In genomic region chr9:104941597-104941996, GRCh38 we compare ENCODE assay signal across 17 cellular contexts.
"Had no signal": no experiment of that assay in that cellular context is flagged by ENCODE, and none has a peak within 500 bp of the region (broad histone marks: within the 10 kb centered on the region; RNA-seq: fewer than 3 reads in every experiment).

No MANE protein-coding gene starts in this region.

- H3K36me3 Mint-ChIP-seq: immature natural killer cell; naive thymus-derived CD8-positive, alpha-beta T cell; type B pancreatic cell had no signal

- H3K9me3 ChIP-seq: lower lobe of right lung, sigmoid colon, suprapubic skin had no signal

- H3K27ac Mint-ChIP-seq: activated naive CD8-positive, alpha-beta T cell treated with anti-CD3 and anti-CD28 coated beads, Interleukin-2, amount 50 U/mL, for 24 hours; immature natural killer cell; naive thymus-derived CD8-positive, alpha-beta T cell; type B pancreatic cell had no signal

- H3K4me3 ChIP-seq: lower lobe of right lung, sigmoid colon, suprapubic skin had no signal

- H3K9me3 Mint-ChIP-seq: activated naive CD8-positive, alpha-beta T cell treated with anti-CD3 and anti-CD28 coated beads, Interleukin-2, amount 50 U/mL, for 24 hours; immature natural killer cell; naive thymus-derived CD8-positive, alpha-beta T cell; type B pancreatic cell had no signal

- ATAC-seq: activated naive CD8-positive, alpha-beta T cell treated with anti-CD3 and anti-CD28 coated beads, Interleukin-2, amount 50 U/mL, for 24 hours; esophagus mucosa; left cardiac atrium; lower lobe of right lung; naive thymus-derived CD8-positive, alpha-beta T cell had no signal

- H3K27ac ChIP-seq: lower lobe of right lung, sigmoid colon, suprapubic skin had no signal

- H3K36me3 ChIP-seq: lower lobe of right lung, sigmoid colon, suprapubic skin had no signal

- H3K4me1 Mint-ChIP-seq: immature natural killer cell; naive thymus-derived CD8-positive, alpha-beta T cell had no signal

- H3K27me3 ChIP-seq: sigmoid colon, suprapubic skin had no signal

- H3K4me1 ChIP-seq: lower lobe of right lung, suprapubic skin had no signal

- H3K27me3 Mint-ChIP-seq: activated naive CD8-positive, alpha-beta T cell treated with anti-CD3 and anti-CD28 coated beads, Interleukin-2, amount 50 U/mL, for 24 hours; naive thymus-derived CD8-positive, alpha-beta T cell; type B pancreatic cell had no signal

- H3K4me3 Mint-ChIP-seq: activated naive CD8-positive, alpha-beta T cell treated with anti-CD3 and anti-CD28 coated beads, Interleukin-2, amount 50 U/mL, for 24 hours; immature natural killer cell; naive thymus-derived CD8-positive, alpha-beta T cell; type B pancreatic cell had no signal

- DNase-seq: activated gamma-delta T cell; activated naive CD8-positive, alpha-beta T cell treated with anti-CD3 and anti-CD28 coated beads, Interleukin-2, amount 50 U/mL, for 24 hours; activated T-cell treated with anti-CD3 and anti-CD28 coated beads for 4 hours; foreskin fibroblast; glutamatergic neuron; immature natural killer cell; left cardiac atrium; lower lobe of right lung; midbrain; naive thymus-derived CD8-positive, alpha-beta T cell; sigmoid colon; stimulated activated CD4-positive, alpha-beta T cell treated with anti-CD3 and anti-CD28 coated beads, Interleukin-2, amount 100 ng/mL, for 24 hours; stimulated activated naive CD4-positive, alpha-beta T cell; SW 1271 had no signal
